ENCODE assay signal across 1 cellular context in genomic region chr1:31815307-31815645, GRCh38.
TF ChIP-seq lines count a peak whose summit lies in the region.

No MANE protein-coding gene starts in this region.

TF ChIP-seq in A549, 52 proteins besides CTCF, POLR2A, EP300 and RAD21 (continued from another document):
- TF ChIP-seq E2F6 (IDR thresholded peaks at IDR 0.05; ENCODE audit: borderline replicate concordance, low read depth) (no peak), RNF2 (IDR thresholded peaks at IDR 0.05; ENCODE audit: borderline replicate concordance, low read depth) (no peak), USF2 (IDR thresholded peaks at IDR 0.05) (no peak), KDM5A (IDR thresholded peaks at IDR 0.05) (no peak), PHF8 (IDR thresholded peaks at IDR 0.05; ENCODE audit: borderline replicate concordance, low read depth) (no peak), SMC3 (IDR thresholded peaks at IDR 0.05) (no peak), MAFK (IDR thresholded peaks at IDR 0.05; ENCODE audit: partially characterized antibody) (no peak), REST (IDR thresholded peaks at IDR 0.05) (no peak), ZC3H11A (IDR thresholded peaks at IDR 0.05) (no peak), BHLHE40 (IDR thresholded peaks at IDR 0.05; ENCODE audit: low read depth, low read length) (no peak), PBX3 (IDR thresholded peaks at IDR 0.05) (no peak), HOXB13 (CRISPR knock-in tag; IDR thresholded peaks at IDR 0.05; ENCODE audit: low read depth) (no peak), BCL3 (IDR thresholded peaks at IDR 0.05) (no peak), HMGXB4 (CRISPR knock-in tag; IDR thresholded peaks at IDR 0.05; ENCODE audit: borderline replicate concordance) (no peak), CBX2 (IDR thresholded peaks at IDR 0.05; ENCODE audit: borderline replicate concordance, low read depth) (no peak), FOXS1 (CRISPR knock-in tag; IDR thresholded peaks at IDR 0.05) (no peak)
